In genomic region chr5:150700600-150701377, GRCh38 we compare ENCODE assay signal across 8 cellular contexts. TPM values are rescaled to one million over a fixed set of nuclear protein-coding genes. Genes with fewer than 3 reads are reported as not detected.
DNase-seq lines count a peak whose midpoint lies in the region; ATAC-seq and TF ChIP-seq lines count a peak whose summit lies in the region.

Gene RBM22 (minus strand): TSS chr5:150701062. CDS start chr5:150700985, 77 bp downstream.

- H3K27ac ChIP-seq in adrenal gland (peak within 1 kb of the TSS; percentile 73 to 99 (median 90)), heart right ventricle (peak within 1 kb of the TSS; percentile 77 to 100 (median 98))

- peaks cover 11 to 17% of the 10 kb centered on the region in 2 donors for H3K4me1 ChIP-seq in adrenal gland (replicated peaks in 1 of 2)
- H3K4me1 ChIP-seq in heart right ventricle = peaks cover 0 to 24% (median 19%) of the 10 kb centered on the region in 9 donors

- WGBS in adrenal gland, 4 donors = 0 to 1% (median 1%) methylated on average over 27 to 59 of the region's 59 CpGs
- WGBS in heart right ventricle, 2 donors = 0% methylated on average over 51 to 59 of the region's 59 CpGs

- TF ChIP-seq CTCF in GM12874 (IDR thresholded peaks at IDR 0.05; ENCODE audit: insufficient read depth, low read depth, low read length) (peak; percentile 66), adrenal gland (IDR thresholded peaks at IDR 0.05) (peak; percentile 37 to 71 (median 53)), heart right ventricle (IDR thresholded peaks at IDR 0.05) (peak; percentile 28 to 84 (median 67))

- H3K4me3 ChIP-seq in adrenal gland (peak within 1 kb of the TSS; percentile 34 to 87 (median 76)), heart right ventricle (peak within 1 kb of the TSS; percentile 42 to 100 (median 91))

- peak; percentile 99 for ATAC-seq in HG02759 (IDR thresholded peaks at IDR 0.05; ENCODE audit: unreplicated experiment)
- ATAC-seq in heart right ventricle = peak; percentile 98 to 100 (median 99)

- no peaks in the 10 kb centered on the region for H3K27me3 ChIP-seq in adrenal gland
- no peaks in the 10 kb centered on the region for H3K27me3 ChIP-seq in heart right ventricle

- H3K36me3 ChIP-seq in adrenal gland (replicated peaks in 1 of 2) (peaks cover 0 to 33% of the 10 kb centered on the region in 2 donors), heart right ventricle (peaks cover 7 to 38% (median 32%) of the 10 kb centered on the region in 9 donors)

- peak; percentile 82 for DNase-seq in NCI-H128 (lab: John Stamatoyannopoulos, UW; ENCODE audit: unreplicated experiment)
- DNase-seq in SW480 (ENCODE audit: low spot score) = peak; percentile 93
- DNase-seq in adrenal gland = peak; percentile 90 to 97 (median 93)
- peak; percentile 92 to 95 for DNase-seq in heart right ventricle
- DNase-seq in posterior vena cava (ENCODE audit: low spot score) = peak; percentile 98
- DNase-seq in ureter (ENCODE audit: low spot score) = peak; percentile 95

- H3K9me3 ChIP-seq in adrenal gland (replicated peaks in 1 of 3) (no peaks in the 10 kb centered on the region), heart right ventricle (no peaks in the 10 kb centered on the region)

- intact Hi-C loops in adrenal gland (cut with DNase I) = loop anchor here (10.0 kb wide), 2 partner anchors 144 to 146 kb away; partner anchors contain the start of gene IRGM (in 2 of the 2)
- intact Hi-C loops in heart right ventricle (cut with DNase I) = loop anchor here in 5 of 10 donors (1.0 to 5.0 kb wide), 4 partner anchors 26 to 138 kb away; partner anchors contain the start of gene DCTN4 (in 1 of the 5)
- intact Hi-C loops in posterior vena cava (cut with DNase I) = no loop called here

- TF ChIP-seq POLR2A in adrenal gland (IDR thresholded peaks at IDR 0.05) = peak; percentile 87 to 94

RNA-seq across cellular contexts. Expression of gene RBM22, which starts in this region (rescaled TPM):
- total RNA-seq in adrenal gland = 10 to 100 TPM; 28.6 to 80.4 (median 38.5) TPM
- polyA plus RNA-seq in adrenal gland = 10 to 100 TPM; 30.4 to 43.7 (median 41.3) TPM
- total RNA-seq in heart right ventricle = 10 to 100 TPM; 23.4 to 41.0 (median 29.3) TPM
- polyA plus RNA-seq in heart right ventricle = 10 to 100 TPM; 18.6 to 28.8 TPM
- 10 to 100 TPM; 27.8 to 27.9 TPM for total RNA-seq in posterior vena cava
- 44.6 TPM for total RNA-seq in ureter

Comparison
In these comparisons a context has a peak if more than half of its experiments do, and no peak if none do; other contexts are left out.
1. Peak in every context shown above with its lines: DNase-seq, ATAC-seq, H3K4me3 ChIP-seq and H3K27ac ChIP-seq.
2. intact Hi-C loops: an anchor here in adrenal gland (10.0 kb wide); none called in posterior vena cava.